Comparison of ENCODE assay signal across 7 cellular contexts in genomic region chr7:74254858-74255379, GRCh38. TPM values are rescaled to one million over a fixed set of nuclear protein-coding genes. Genes with fewer than 3 reads are reported as not detected.
A peak's percentile ranks its signal among the peaks of the same experiment; 100 is the strongest.
DNase-seq lines count a peak whose midpoint lies in the region; ATAC-seq and TF ChIP-seq lines count a peak whose summit lies in the region.

No MANE protein-coding gene starts in this region.

- H3K36me3 ChIP-seq in hepatocyte (replicated peaks; ENCODE audit: insufficient read depth, low read depth), result no peaks in the 10 kb centered on the region

- peaks cover 28% of the 10 kb centered on the region for H3K79me2 ChIP-seq in hepatocyte

- peak overlapping the region; percentile 98 for H3K27ac Mint-ChIP-seq in stimulated activated effector memory CD8-positive, alpha-beta T cell treated with anti-CD3 and anti-CD28 coated beads, Interleukin-12 subunit alpha, Interleukin-12 subunit beta, amount 100 ng/mL, for 72 hours

- H3K27me3 ChIP-seq in HL-60 (ENCODE audit: insufficient read depth, poor library complexity, severe bottlenecking) (no peaks in the 10 kb centered on the region), hepatocyte (no peaks in the 10 kb centered on the region)

- H3K9me2 ChIP-seq in hepatocyte (replicated peaks; ENCODE audit: insufficient read depth), result no peaks in the 10 kb centered on the region

- H3K4me1 Mint-ChIP-seq in stimulated activated effector memory CD8-positive, alpha-beta T cell treated with anti-CD3 and anti-CD28 coated beads, Interleukin-12 subunit alpha, Interleukin-12 subunit beta, amount 100 ng/mL, for 72 hours, result peaks cover 32% of the 10 kb centered on the region

- WGBS in hepatocyte (ENCODE audit: low lambda C conversion rate, missing lambda C conversion rate), result 33% methylated on average over 20 of the region's 20 CpGs

- no peaks in the 10 kb centered on the region for H3K9me3 Mint-ChIP-seq in stimulated activated effector memory CD8-positive, alpha-beta T cell treated with anti-CD3 and anti-CD28 coated beads, Interleukin-12 subunit alpha, Interleukin-12 subunit beta, amount 100 ng/mL, for 72 hours

- no peak for ATAC-seq in stimulated activated effector memory CD8-positive, alpha-beta T cell treated with anti-CD3 and anti-CD28 coated beads, Interleukin-12 subunit alpha, Interleukin-12 subunit beta, amount 100 ng/mL, for 72 hours
- ATAC-seq in GM19328 (IDR thresholded peaks at IDR 0.05; ENCODE audit: unreplicated experiment) (no peak), HG03520 (IDR thresholded peaks at IDR 0.05; ENCODE audit: unreplicated experiment) (no peak)

- peaks cover 47% of the 10 kb centered on the region for H3K36me3 Mint-ChIP-seq in stimulated activated effector memory CD8-positive, alpha-beta T cell treated with anti-CD3 and anti-CD28 coated beads, Interleukin-12 subunit alpha, Interleukin-12 subunit beta, amount 100 ng/mL, for 72 hours

- H3K4me1 ChIP-seq in hepatocyte (ENCODE audit: insufficient read depth), result peaks cover 18% of the 10 kb centered on the region

- H3K9me3 ChIP-seq in hepatocyte (ENCODE audit: low read depth), result no peaks in the 10 kb centered on the region

- no peaks in the 10 kb centered on the region for H4K20me1 ChIP-seq in hepatocyte (ENCODE audit: insufficient read depth, poor library complexity, severe bottlenecking)

- peak overlapping the region; percentile 92 for H3K4me2 ChIP-seq in hepatocyte

- peak overlapping the region; percentile 94 for H3K4me3 Mint-ChIP-seq in stimulated activated effector memory CD8-positive, alpha-beta T cell treated with anti-CD3 and anti-CD28 coated beads, Interleukin-12 subunit alpha, Interleukin-12 subunit beta, amount 100 ng/mL, for 72 hours

- H2AFZ ChIP-seq in hepatocyte, result peak overlapping the region; percentile 74

- DNase-seq in HL-60 (ENCODE audit: low read depth in 1 of 2, low spot score in 1 of 2) (peak in 1 of 2 experiments; percentile 26), hepatocyte (ENCODE audit: low spot score) (no peak), NCI-H526 treated with DMSO at 0.1 percent for 48 hours (lab: John Stamatoyannopoulos, UW) (no peak)
- peak in 1 of 2 donors; percentile 52 for DNase-seq in stimulated activated effector memory CD8-positive, alpha-beta T cell treated with anti-CD3 and anti-CD28 coated beads, Interleukin-12 subunit alpha, Interleukin-12 subunit beta, amount 100 ng/mL, for 72 hours (ENCODE audit: low spot score in 2 of 2)

- H3K4me3 ChIP-seq in HL-60 (replicated peaks; ENCODE audit: insufficient read depth, low read length) (peak overlapping the region; percentile 92), WI38 (ENCODE audit: low read depth, low read length) (peak overlapping the region; percentile 90), hepatocyte (peak overlapping the region; percentile 66)

- H3K27ac ChIP-seq in HL-60 (replicated peaks) (peak overlapping the region; percentile 87), hepatocyte (peak overlapping the region; percentile 95)

- TF ChIP-seq CTCF in HL-60 (IDR thresholded peaks at IDR 0.05; ENCODE audit: insufficient read depth, low read length), result no peak
- no peak for TF ChIP-seq CTCF in WI38 (IDR thresholded peaks at IDR 0.05; ENCODE audit: low read depth, low read length)
- no peak for TF ChIP-seq CTCF in hepatocyte (IDR thresholded peaks at IDR 0.05; ENCODE audit: poor library complexity)

RNA-seq across cellular contexts. Expression of gene RFC2, which starts 0.7 kb away (rescaled TPM):
- 14.6 and 16.8 TPM in 2 replicates for total RNA-seq in hepatocyte
- polyA plus RNA-seq in hepatocyte, result 21.8 and 25.4 TPM in 2 replicates

RNA-seq across cellular contexts. Expression of gene CLIP2, which starts 34.3 kb away (rescaled TPM):
- 28.1 and 28.5 TPM in 2 replicates for total RNA-seq in hepatocyte
- 16.8 and 17.9 TPM in 2 replicates for polyA plus RNA-seq in hepatocyte

RNA-seq across cellular contexts. Expression of gene LAT2, which starts 45.1 kb away (rescaled TPM):
- total RNA-seq in hepatocyte, result 0.43 and 0.72 TPM in 2 replicates
- 0.66 and 1.2 TPM in 2 replicates for polyA plus RNA-seq in hepatocyte
